15 cellular contexts compared by ENCODE assay signal in genomic region chr6:130958468-130958867, GRCh38.
"Had no signal": no experiment of that assay in that cellular context is flagged by ENCODE, and none has a peak within 500 bp of the region (broad histone marks: within the 10 kb centered on the region; RNA-seq: fewer than 3 reads in every experiment).

No MANE protein-coding gene starts in this region.

- H3K4me1 ChIP-seq: neural progenitor cell, sigmoid colon, testis had no signal

- H3K27me3 ChIP-seq: neural progenitor cell, ovary, sigmoid colon, stomach, testis had no signal

- H3K27ac ChIP-seq: neural progenitor cell, ovary, sigmoid colon, stomach, testis had no signal

- H3K9ac ChIP-seq: neural progenitor cell had no signal

- H3K4me3 ChIP-seq: lung, neural progenitor cell, ovary, sigmoid colon, stomach, testis had no signal

- H3K4me2 ChIP-seq: neural progenitor cell had no signal

- DNase-seq: activated CD4-positive, alpha-beta T cell treated with anti-CD3 and anti-CD28 coated beads, Interleukin-2, amount 10 ng/mL, durations not matched to agents 7 days and 5 days; activated naive CD4-positive, alpha-beta T cell; activated T-cell treated with anti-CD3 and anti-CD28 coated beads for 4 hours; effector memory CD8-positive, alpha-beta T cell; islet precursor cell; naive B cell; ovary; sigmoid colon; stimulated activated CD4-positive, alpha-beta T cell treated with anti-CD3 and anti-CD28 coated beads, Interleukin-12 subunit alpha, Interleukin-12 subunit beta, amount 100 ng/mL, for 4 hours; stimulated activated CD4-positive, alpha-beta T cell treated with anti-CD3 and anti-CD28 coated beads, Interleukin-2, amount 100 ng/mL, for 24 hours; stomach; SW 1271; testis had no signal

- H3K36me3 ChIP-seq: neural progenitor cell, ovary had no signal

- H2AFZ ChIP-seq: neural progenitor cell had no signal

- H3K9me3 ChIP-seq: ovary, sigmoid colon, stomach, testis had no signal
